Comparison of ENCODE assay signal across 8 cellular contexts in the genomic region with DNA sequence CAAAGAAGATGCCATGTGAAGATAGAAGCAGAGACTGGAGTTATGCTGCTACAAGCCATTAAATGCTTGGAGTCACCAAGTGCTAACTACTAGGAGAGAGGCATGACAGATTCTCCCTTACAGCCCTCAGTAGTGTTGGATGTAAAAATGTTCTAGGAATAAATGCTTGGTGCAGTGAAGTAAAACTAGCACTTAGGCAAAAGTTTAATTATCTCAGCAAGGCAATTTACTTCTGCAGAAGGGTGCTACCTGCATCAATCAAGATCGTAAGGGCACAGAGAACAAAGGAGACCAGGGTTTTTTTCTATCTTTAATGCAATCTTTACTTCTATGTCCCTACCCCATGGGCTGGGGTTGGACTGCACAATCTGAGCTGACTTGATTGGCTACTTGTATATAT.
"Had no signal": no experiment of that assay in that cellular context is flagged by ENCODE, and none has a peak within 500 bp of the region (broad histone marks: within the 10 kb centered on the region; RNA-seq: fewer than 3 reads in every experiment).

No MANE protein-coding gene starts in this region.

- H3K27ac ChIP-seq: GM23248, HL-60 had no signal

- DNase-seq: GM23248, GOT3, H7, HFFc6, KG1 had no signal

- H3K36me3 ChIP-seq: HAP-1 had no signal

- H3K9ac ChIP-seq: GM23248 had no signal

- H3K4me1 ChIP-seq: HAP-1 had no signal

- FAIRE-seq: HepG2 had no signal

- H3K4me3 ChIP-seq: GM23248, HAP-1 had no signal

- H2AFZ ChIP-seq: GM23248 had no signal

- ATAC-seq: HepG2 had no signal
